Comparison of ENCODE assay signal across 8 cellular contexts in genomic region chr5:168486136-168486879, GRCh38. TPM values are rescaled to one million over a fixed set of nuclear protein-coding genes. Genes with fewer than 3 reads are reported as not detected.
A peak's percentile ranks its signal among the peaks of the same experiment; 100 is the strongest.
DNase-seq lines count a peak whose midpoint lies in the region; ATAC-seq and TF ChIP-seq lines count a peak whose summit lies in the region.

RARS1 (plus strand) TSS chr5:168486471; CDS start chr5:168486499, 28 bp downstream.

- peak; percentile 98 for TF ChIP-seq CTCF in colonic mucosa (IDR thresholded peaks at IDR 0.05)

- H3K27ac ChIP-seq in colonic mucosa, result peak within 1 kb of the TSS; percentile 53

- peak within 1 kb of the TSS; percentile 65 for H3K4me3 ChIP-seq in colonic mucosa

- DNase-seq in C1 segment of cervical spinal cord (lab: John Stamatoyannopoulos, UW) (peak; percentile 37 to 97 (median 88)), GM19240 (ENCODE audit: insufficient read length, low spot score) (peak; percentile 85), NCI-H524 treated with DMSO at 0.1 percent for 48 hours (lab: John Stamatoyannopoulos, UW) (peak; percentile 32), colonic mucosa (peak; percentile 95), kidney tubule cell (ENCODE audit: low spot score) (peak; percentile 93)
- DNase-seq in activated CD4-positive, alpha-beta T cell treated with anti-CD3 and anti-CD28 coated beads for 48 hours, result peak; percentile 94
- peak; percentile 71 to 89 (median 81) for DNase-seq in stimulated activated CD4-positive, alpha-beta T cell treated with anti-CD3 and anti-CD28 coated beads, Interleukin-1b, Interleukin-23, amount 100 ng/mL, for 24 hours (ENCODE audit: low read depth in 4 of 4, low spot score in 1 of 4)

- no peaks in the 10 kb centered on the region for H3K9me3 ChIP-seq in colonic mucosa

- peak within 1 kb of the TSS; percentile 92 to 98 for H3K9ac ChIP-seq in colonic mucosa (ENCODE audit: low read depth in 2 of 2, low read length in 2 of 2)

- ATAC-seq in HG03460 (IDR thresholded peaks at IDR 0.05; ENCODE audit: unreplicated experiment), result peak; percentile 79

- intact Hi-C loops in colonic mucosa (cut with DNase I), result loop anchor here (5.0 kb wide), 1 partner anchor 219 kb away; no protein-coding TSS in a partner anchor

- no peaks in the 10 kb centered on the region for H3K4me1 ChIP-seq in colonic mucosa

- H3K36me3 ChIP-seq in colonic mucosa, result peaks cover 21% of the 10 kb centered on the region

- H3K27me3 ChIP-seq in colonic mucosa, result no peaks in the 10 kb centered on the region

RNA-seq across cellular contexts. Expression of gene RARS1, which starts in this region (rescaled TPM):
- 10 to 100 TPM; 61.8 to 85.5 TPM for total RNA-seq in colonic mucosa

Comparison
In these comparisons a context has a peak if more than half of its experiments do, and no peak if none do; other contexts are left out.
1. Peak in every context shown above with its lines: DNase-seq, ATAC-seq, H3K4me3 ChIP-seq and H3K27ac ChIP-seq.
2. DNase-seq: peak in every context shown above with its lines; median percentile 95 in colonic mucosa; 94 in activated CD4-positive, alpha-beta T cell treated with anti-CD3 and anti-CD28 coated beads for 48 hours; 93 in kidney tubule cell; 88 in C1 segment of cervical spinal cord; 85 in GM19240; 81 in stimulated activated CD4-positive, alpha-beta T cell treated with anti-CD3 and anti-CD28 coated beads, Interleukin-1b, Interleukin-23, amount 100 ng/mL, for 24 hours; 32 in NCI-H524 treated with DMSO at 0.1 percent for 48 hours.